ENCODE assay signal across 8 cellular contexts in genomic region chr16:53703590-53704444, GRCh38. TPM values are rescaled to one million over a fixed set of nuclear protein-coding genes. Genes with fewer than 3 reads are reported as not detected.
DNase-seq lines count a peak whose midpoint lies in the region; ATAC-seq and TF ChIP-seq lines count a peak whose summit lies in the region.

TSS of gene FTO (plus strand) at chr16:53704156.
TSS of gene RPGRIP1L (minus strand) at chr16:53703859. CDS start at chr16:53700723, 3,136 bp downstream.

- H3K27ac Mint-ChIP-seq in naive B cell = peak within 1 kb of the TSS; percentile 81 to 99 (median 96)
- peak within 1 kb of the TSS; percentile 78 for H3K27ac Mint-ChIP-seq in stimulated activated memory B cell treated with anti-CD40 and anti-IgM and Interleukin-4, amounts not matched to agents 10 μg/mL and 1 μg/mL and 100 μg/mL, for 72 hours

- H3K36me3 ChIP-seq in KMS-11 (ENCODE audit: insufficient read depth) (no peaks in the 10 kb centered on the region), Peyer's patch (no peaks in the 10 kb centered on the region)

- H3K27ac ChIP-seq in KMS-11 (no peak within 1 kb of the TSS), Peyer's patch (peak within 1 kb of the TSS; percentile 28 to 70 (median 50))

- H3K79me2 ChIP-seq in KMS-11 (ENCODE audit: insufficient read depth, low read depth) = peaks cover 25% of the 10 kb centered on the region

- H2AFZ ChIP-seq in KMS-11 (ENCODE audit: low read depth) = peak within 1 kb of the TSS; percentile 86

- peak; percentile 85 for DNase-seq in DMS79 (lab: John Stamatoyannopoulos, UW)
- peak; percentile 98 to 100 (median 98) for DNase-seq in Peyer's patch
- DNase-seq in activated T-helper 1 cell treated with Interleukin-2 at 50 U/mL for 16 hours (ENCODE audit: low read depth) = peak; percentile 91
- DNase-seq in fibroblast of gingiva (ENCODE audit: low read depth) = peak; percentile 99
- peak; percentile 93 for DNase-seq in naive B cell

- peak within 1 kb of the TSS; percentile 96 for H3K4me2 ChIP-seq in KMS-11

- H3K27me3 ChIP-seq in KMS-11 (ENCODE audit: insufficient read depth, low read depth) (no peaks in the 10 kb centered on the region), Peyer's patch (no peaks in the 10 kb centered on the region)

- H3K4me1 Mint-ChIP-seq in naive B cell = peaks cover 28 to 33% (median 33%) of the 10 kb centered on the region in 3 donors
- peaks cover 34% of the 10 kb centered on the region for H3K4me1 Mint-ChIP-seq in stimulated activated memory B cell treated with anti-CD40 and anti-IgM and Interleukin-4, amounts not matched to agents 10 μg/mL and 1 μg/mL and 100 μg/mL, for 72 hours

- no peaks in the 10 kb centered on the region for H3K36me3 Mint-ChIP-seq in naive B cell
- H3K36me3 Mint-ChIP-seq in stimulated activated memory B cell treated with anti-CD40 and anti-IgM and Interleukin-4, amounts not matched to agents 10 μg/mL and 1 μg/mL and 100 μg/mL, for 72 hours = peaks cover 18% of the 10 kb centered on the region

- peak within 1 kb of the TSS; percentile 47; the same call in 1 of the 2 replicates for H3K9ac ChIP-seq in KMS-11

- no peak for TF ChIP-seq POLR2A in Peyer's patch (IDR thresholded peaks at IDR 0.05)

- peaks cover 18% of the 10 kb centered on the region for H3K4me1 ChIP-seq in KMS-11 (ENCODE audit: low read depth, poor library complexity, severe bottlenecking)
- peaks cover 0 to 19% (median 4%) of the 10 kb centered on the region in 4 donors for H3K4me1 ChIP-seq in Peyer's patch

- no peaks in the 10 kb centered on the region for H3K27me3 Mint-ChIP-seq in naive B cell
- H3K27me3 Mint-ChIP-seq in stimulated activated memory B cell treated with anti-CD40 and anti-IgM and Interleukin-4, amounts not matched to agents 10 μg/mL and 1 μg/mL and 100 μg/mL, for 72 hours = no peaks in the 10 kb centered on the region

- H3K9me3 ChIP-seq in Peyer's patch = no peaks in the 10 kb centered on the region

- H3K9me3 Mint-ChIP-seq in naive B cell = no peaks in the 10 kb centered on the region
- no peaks in the 10 kb centered on the region for H3K9me3 Mint-ChIP-seq in stimulated activated memory B cell treated with anti-CD40 and anti-IgM and Interleukin-4, amounts not matched to agents 10 μg/mL and 1 μg/mL and 100 μg/mL, for 72 hours

- H4K20me1 ChIP-seq in KMS-11 (ENCODE audit: insufficient read depth) = no peaks in the 10 kb centered on the region

- TF ChIP-seq CTCF in KMS-11 (conservative IDR thresholded peaks at IDR 0.05; ENCODE audit: low read depth, low read length) = no peak
- TF ChIP-seq CTCF in Peyer's patch (IDR thresholded peaks at IDR 0.05) = peak in 4 of 6 experiments; percentile 11 to 37 (median 29)

- peak within 1 kb of the TSS; percentile 89 to 100 (median 98) for H3K4me3 Mint-ChIP-seq in naive B cell
- H3K4me3 Mint-ChIP-seq in stimulated activated memory B cell treated with anti-CD40 and anti-IgM and Interleukin-4, amounts not matched to agents 10 μg/mL and 1 μg/mL and 100 μg/mL, for 72 hours = peak within 1 kb of the TSS; percentile 84

- H3K4me3 ChIP-seq in KMS-11 (IDR thresholded peaks at IDR 0.05; ENCODE audit: insufficient read depth, low read depth, low read length) = peak within 1 kb of the TSS; percentile 35
- peak within 1 kb of the TSS; percentile 55 to 72 (median 59) for H3K4me3 ChIP-seq in Peyer's patch

- ATAC-seq in GM21737 (IDR thresholded peaks at IDR 0.05; ENCODE audit: unreplicated experiment) (peak; percentile 99), naive B cell (ENCODE audit: low read depth in 2 of 2) (peak; percentile 92)
- peak; percentile 99 for ATAC-seq in stimulated activated memory B cell treated with anti-CD40 and anti-IgM and Interleukin-4, amounts not matched to agents 10 μg/mL and 1 μg/mL and 100 μg/mL, for 72 hours

RNA-seq across cellular contexts. Expression of gene FTO, which starts in this region (rescaled TPM):
- 10 to 100 TPM; 37.0 to 95.7 (median 45.1) TPM for total RNA-seq in Peyer's patch
- polyA plus RNA-seq in naive B cell (ENCODE audit: low read depth in 6 of 6) = 10 to 100 TPM; 64.7 to 89.0 (median 79.6) TPM

RNA-seq across cellular contexts. Expression of gene RPGRIP1L, which starts in this region (rescaled TPM):
- 1 to 10 TPM; 1.1 to 9.1 (median 3.3) TPM for total RNA-seq in Peyer's patch
- polyA plus RNA-seq in naive B cell (ENCODE audit: low read depth in 6 of 6) = 1 to 10 TPM; 2.0 to 3.4 (median 2.7) TPM
